ENCODE assay signal across 10 cellular contexts in the genomic region with DNA sequence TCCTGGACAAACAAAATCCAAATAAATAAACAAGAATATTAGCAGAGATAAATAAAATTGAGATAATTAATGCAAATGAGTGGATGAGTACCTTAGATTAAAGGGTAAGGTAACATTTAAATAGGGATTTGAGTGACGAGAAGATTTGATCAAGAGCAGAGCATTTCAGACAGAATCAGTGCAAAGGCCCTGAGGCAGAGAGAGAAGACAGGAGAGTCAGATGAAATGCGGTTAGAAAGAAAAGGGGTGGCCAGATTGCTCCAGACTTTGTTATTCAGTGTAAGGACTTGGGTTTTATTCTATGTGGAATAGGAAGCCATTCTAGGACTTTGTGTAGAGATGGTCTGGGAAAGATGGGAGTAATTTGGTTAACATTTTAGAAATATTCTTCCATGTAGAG.
"Had no signal": no experiment of that assay in that cellular context is flagged by ENCODE, and none has a peak within 500 bp of the region (broad histone marks: within the 10 kb centered on the region; RNA-seq: fewer than 3 reads in every experiment).

No MANE protein-coding gene starts in this region.

- H3K4me3 Mint-ChIP-seq: GM23338, H9, HFFc6 had no signal

- H3K36me3 ChIP-seq: HAP-1 had no signal

- H3K4me2 ChIP-seq: GM23338 had no signal

- H3K4me3 ChIP-seq: GM23248, GM23338, HAP-1 had no signal

- H3K9me3 ChIP-seq: HAP-1 had no signal

- ATAC-seq: GM23338, HCT116 had no signal

- DNase-seq: GM23248, GOT3, H7, H9, HCEC 1CT, HFFc6 had no signal

- H3K9me3 Mint-ChIP-seq: GM23338, HFFc6 had no signal

- H3K9ac ChIP-seq: GM23248 had no signal

- H3K27ac Mint-ChIP-seq: GM23338, H9, HFFc6 had no signal

- H3K27ac ChIP-seq: GM23248 had no signal

- FAIRE-seq: H1 had no signal

- H2AFZ ChIP-seq: GM23248, GM23338 had no signal
